Comparison of ENCODE assay signal across 8 cellular contexts in the genomic region with DNA sequence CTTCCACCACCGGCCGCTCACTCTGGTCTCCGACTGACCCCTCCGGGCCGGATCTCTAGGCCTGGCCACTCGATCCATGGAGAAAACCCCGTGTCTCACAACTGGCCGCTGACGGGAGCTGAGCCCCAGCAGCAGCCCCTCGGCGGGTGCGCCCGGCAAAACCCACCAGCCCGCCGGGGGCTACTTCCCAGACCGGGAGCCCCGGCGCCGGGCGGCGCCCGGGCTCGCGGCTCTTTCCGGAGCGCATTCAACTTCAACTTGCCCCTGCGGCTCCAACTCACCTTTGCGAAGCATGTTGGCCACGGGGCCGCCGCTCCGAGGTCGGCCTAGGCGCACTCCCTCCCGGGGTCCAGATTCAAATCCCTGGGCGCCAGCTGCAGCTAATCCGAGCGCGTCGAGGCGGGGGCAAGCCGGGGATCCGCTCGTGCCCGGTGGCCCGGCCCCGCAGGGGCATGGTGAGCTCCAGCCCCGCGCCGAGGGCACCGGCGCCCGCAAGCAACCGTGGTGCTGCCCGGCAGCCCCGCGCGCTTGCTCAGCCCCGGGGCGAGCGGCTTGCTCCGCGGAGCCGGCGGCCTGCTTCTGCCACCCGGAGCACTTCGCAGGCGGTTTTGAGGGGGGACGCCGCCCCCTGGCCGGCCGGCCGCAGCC. TPM values are rescaled to one million over a fixed set of nuclear protein-coding genes. Genes with fewer than 3 reads are reported as not detected.
DNase-seq lines count a peak whose midpoint lies in the region; ATAC-seq and TF ChIP-seq lines count a peak whose summit lies in the region.

No MANE protein-coding gene starts in this region.

- no peaks in the 10 kb centered on the region for H3K36me3 Mint-ChIP-seq in T-cell

- ATAC-seq in T-cell (replicated peaks in 1 of 4) = peak; percentile 8 to 18 (median 16)
- ATAC-seq in left cardiac atrium = peak; percentile 2

- peak overlapping the region; percentile 50 for H3K4me3 ChIP-seq in HAP-1
- H3K4me3 ChIP-seq in skeletal muscle tissue (ENCODE audit: low read length in 3 of 3) = peak overlapping the region; percentile 63 to 74 (median 70)

- no peaks in the 10 kb centered on the region for H3K9me3 Mint-ChIP-seq in T-cell

- TF ChIP-seq CTCF in GM10248 (IDR thresholded peaks at IDR 0.05; ENCODE audit: control extremely low read depth, extremely low read depth, low read depth, missing control alignments) = no peak

- H3K9me3 ChIP-seq in HAP-1 (no peaks in the 10 kb centered on the region), skeletal muscle tissue (ENCODE audit: control insufficient read depth in 3 of 3, low read length in 3 of 3) (no peaks in the 10 kb centered on the region)

- peaks cover 19 to 27% (median 20%) of the 10 kb centered on the region in 3 donors for H3K4me1 Mint-ChIP-seq in T-cell

- H3K27ac Mint-ChIP-seq in T-cell = no peak overlapping the region

- H3K9ac ChIP-seq in skeletal muscle tissue (ENCODE audit: low read depth in 1 of 3, low read length in 3 of 3) = peak overlapping the region; percentile 64 to 80 (median 68)

- H3K27ac ChIP-seq in skeletal muscle tissue (ENCODE audit: low read depth, low read length) = no peak overlapping the region

- peaks cover 8% of the 10 kb centered on the region for H3K4me1 ChIP-seq in HAP-1
- H3K4me1 ChIP-seq in skeletal muscle tissue (ENCODE audit: control insufficient read depth in 3 of 3, insufficient read depth in 3 of 3, low read length in 3 of 3) = peaks cover 14 to 31% (median 25%) of the 10 kb centered on the region in 3 donors

- H3K27me3 ChIP-seq in HAP-1 (ENCODE audit: low read depth) (no peaks in the 10 kb centered on the region), skeletal muscle tissue (ENCODE audit: control insufficient read depth in 3 of 3, insufficient read depth in 3 of 3, low read length in 3 of 3) (peaks cover 13 to 31% (median 22%) of the 10 kb centered on the region in 3 donors)

- intact Hi-C loops in left cardiac atrium (cut with DNase I) = loop anchor here (5.0 kb wide), 3 partner anchors 102 to 307 kb away; no protein-coding TSS in a partner anchor

- in situ Hi-C loops in HAP-1 (cut with MboI; ENCODE audit: low sequenced_read_pairs) = loop anchor here (5.0 to 25.0 kb wide), 2 partner anchors 112 to 387 kb away; a partner anchor contains a TSS

- H3K4me3 Mint-ChIP-seq in T-cell = peak overlapping the region; percentile 72 to 79 (median 78)

- CTCF ChIA-PET in T-cell (lab: Charles Lee) = interaction anchor here (0.6 to 0.8 kb wide), 3 partner anchors 116 to 391 kb away, joined by 3 to 4 read pairs (median 4); no protein-coding TSS in a partner anchor
- CTCF ChIA-PET in GM10248 (lab: Yijun Ruan, JAX) = interaction anchor here (0.6 to 2.6 kb wide), 3 partner anchors 115 to 304 kb away, joined by 3 to 10 read pairs (median 9); no protein-coding TSS in a partner anchor

- peak in 1 of 2 experiments; percentile 34 for DNase-seq in HAP-1 (ENCODE audit: low spot score in 2 of 2)
- DNase-seq in T-cell = peak in 1 of 34 experiments; percentile 28
- no peak for DNase-seq in left cardiac atrium
- no peak for DNase-seq in HT-29 (ENCODE audit: low spot score)
- no peak for DNase-seq in activated effector memory CD4-positive, alpha-beta T cell treated with Interleukin-2 at 50 U/mL for 16 hours
- no peak for DNase-seq in GM10248 (ENCODE audit: extremely low spot score)
- DNase-seq in NCI-H1105 treated with DMSO at 0.1 percent for 48 hours (lab: John Stamatoyannopoulos, UW) = no peak

- no peaks in the 10 kb centered on the region for H3K36me3 ChIP-seq in HAP-1 (replicated peaks)
- H3K36me3 ChIP-seq in skeletal muscle tissue (ENCODE audit: control insufficient read depth in 3 of 3, insufficient read depth in 3 of 3, low read length in 3 of 3) = no peaks in the 10 kb centered on the region

- peaks cover 12 to 29% of the 10 kb centered on the region in 2 donors for H3K27me3 Mint-ChIP-seq in T-cell

- POLR2A ChIA-PET in T-cell (lab: Charles Lee) (no interaction called here), GM10248 (lab: Yijun Ruan, JAX) (no interaction called here)

RNA-seq across cellular contexts. Expression of a gene that starts 0.4 kb away (rescaled TPM):
- total RNA-seq in T-cell (1 to 10 TPM in 2 of 5 donors, under 1 TPM in 3; 0.43 to 1.1 (median 0.63) TPM), left cardiac atrium (1 to 10 TPM; 6.2 to 7.6 TPM), skeletal muscle tissue (1.0 TPM)
- not detected in 2 replicates for total RNA-seq in HT-29 (2014; rRNA removed; shearing (Covaris generic))

RNA-seq across cellular contexts. Expression of a gene that starts 5.3 kb away (rescaled TPM):
- total RNA-seq in T-cell = 100 to 1,000 TPM in 2 of 5 donors, 10 to 100 TPM in 3; 84.6 to 116 (median 94.2) TPM
- 10 to 100 TPM; 21.2 to 30.8 TPM for total RNA-seq in left cardiac atrium
- 14.1 TPM for total RNA-seq in skeletal muscle tissue
- 31.6 and 38.5 TPM in 2 replicates for total RNA-seq in HT-29 (2014; rRNA removed; shearing (Covaris generic))

RNA-seq across cellular contexts. Expression of a gene that starts 17.1 kb away (rescaled TPM):
- total RNA-seq in T-cell (10 to 100 TPM; 31.0 to 36.8 (median 31.8) TPM), left cardiac atrium (10 to 100 TPM; 15.4 to 26.5 TPM), skeletal muscle tissue (24.0 TPM)
- total RNA-seq in HT-29 (2014; rRNA removed; shearing (Covaris generic)) = 54.1 and 56.8 TPM in 2 replicates

RNA-seq across cellular contexts. Expression of a gene that starts 30.2 kb away (rescaled TPM):
- 10 to 100 TPM in 1 of 5 donors, 1 to 10 TPM in 4; 3.2 to 12.3 (median 8.4) TPM for total RNA-seq in T-cell
- total RNA-seq in left cardiac atrium = 10 to 100 TPM; 20.6 to 22.1 TPM
- total RNA-seq in skeletal muscle tissue = 23.5 TPM
- total RNA-seq in HT-29 (2014; rRNA removed; shearing (Covaris generic)) = 0.31 and 0.55 TPM in 2 replicates
